In genomic region chr16:30355144-30355953, GRCh38 we compare ENCODE assay signal across 1 cellular context.
TF ChIP-seq lines count a peak whose summit lies in the region.

TSS of gene CD2BP2 (minus strand) at chr16:30355308. CDS start at chr16:30354681, 627 bp downstream.

TF ChIP-seq in HepG2, 621 proteins besides CTCF, POLR2A, EP300 and RAD21 (continued from another document and continues in another):
- TF ChIP-seq ZNF770 (CRISPR knock-in tag; IDR thresholded peaks at IDR 0.05) (peak; percentile 40; the same call in 1 of the 2 replicates), MAZ (IDR thresholded peaks at IDR 0.05; ENCODE audit: borderline replicate concordance, low read depth, low read length) (0 out of 2 replicates have a peak, but pooled peaks have one; percentile 10), MAZ (CRISPR knock-in tag; IDR thresholded peaks at IDR 0.05; ENCODE audit: low read depth) (peak; percentile 69; the same call in 1 of the 2 replicates), KLF13 (CRISPR knock-in tag; IDR thresholded peaks at IDR 0.05) (no peak), ZNF792 (CRISPR knock-in tag; IDR thresholded peaks at IDR 0.05) (no peak), THAP11 (CRISPR knock-in tag; IDR thresholded peaks at IDR 0.05) (peak; percentile 94), CREB1 (IDR thresholded peaks at IDR 0.05) (peak; percentile 99), CREB1 (CRISPR knock-in tag; IDR thresholded peaks at IDR 0.05) (peak; percentile 97), MAF1 (CRISPR knock-in tag; IDR thresholded peaks at IDR 0.05; ENCODE audit: borderline replicate concordance) (peak; percentile 50), ZNF441 (CRISPR knock-in tag; IDR thresholded peaks at IDR 0.05; ENCODE audit: borderline replicate concordance) (peak; percentile 33; the same call in 1 of the 2 replicates), TFDP1 (CRISPR knock-in tag; IDR thresholded peaks at IDR 0.05; ENCODE audit: borderline replicate concordance) (peak; percentile 98), ZNF766 (CRISPR knock-in tag; IDR thresholded peaks at IDR 0.05; ENCODE audit: borderline replicate concordance) (peak; percentile 59; the same call in 1 of the 2 replicates), ZNF34 (CRISPR knock-in tag; IDR thresholded peaks at IDR 0.05; ENCODE audit: borderline replicate concordance) (peak; percentile 92), ZUFSP (CRISPR knock-in tag; IDR thresholded peaks at IDR 0.05; ENCODE audit: borderline replicate concordance) (no peak), RXRA (CRISPR knock-in tag; IDR thresholded peaks at IDR 0.05) (peak; percentile 50; the same call in 1 of the 2 replicates), TGIF2 (CRISPR knock-in tag; IDR thresholded peaks at IDR 0.05) (peak; percentile 49; the same call in 1 of the 2 replicates), SUZ12 (IDR thresholded peaks at IDR 0.05; ENCODE audit: low read depth, low read length) (no peak), SNAPC2 (CRISPR knock-in tag; IDR thresholded peaks at IDR 0.05) (peak; percentile 56; the same call in 1 of the 2 replicates), ZNF788 (CRISPR knock-in tag; IDR thresholded peaks at IDR 0.05; ENCODE audit: borderline replicate concordance) (peak; percentile 43; the same call in 1 of the 2 replicates), IRF2 (CRISPR knock-in tag; IDR thresholded peaks at IDR 0.05) (peak; percentile 77), NR3C1 (CRISPR knock-in tag; IDR thresholded peaks at IDR 0.05) (no peak), ZNF543 (CRISPR knock-in tag; IDR thresholded peaks at IDR 0.05) (peak; percentile 88; the same call in 1 of the 2 replicates), KDM3A (CRISPR knock-in tag; IDR thresholded peaks at IDR 0.05; ENCODE audit: low read depth) (no peak; the same call in 1 of the 2 replicates), ZBTB4 (CRISPR knock-in tag; IDR thresholded peaks at IDR 0.05; ENCODE audit: borderline replicate concordance) (no peak; the same call in 1 of the 2 replicates), ZHX1 (CRISPR knock-in tag; IDR thresholded peaks at IDR 0.05; ENCODE audit: low read depth) (peak; percentile 92), MAFF (IDR thresholded peaks at IDR 0.05; ENCODE audit: low read depth, low read length) (0 out of 2 replicates have a peak, but pooled peaks have one; percentile 1), NCOA5 (CRISPR knock-in tag; IDR thresholded peaks at IDR 0.05) (no peak; the same call in 1 of the 2 replicates), PAXIP1 (CRISPR knock-in tag; conservative IDR thresholded peaks at IDR 0.05) (peak; percentile 83), CHD2 (IDR thresholded peaks at IDR 0.05; ENCODE audit: low read depth, low read length) (peak; percentile 42), HMGA1 (CRISPR knock-in tag; conservative IDR thresholded peaks at IDR 0.05) (no peak), ZNF556 (CRISPR knock-in tag; IDR thresholded peaks at IDR 0.05; ENCODE audit: borderline replicate concordance) (peak; percentile 84; the same call in 1 of the 2 replicates), SKIL (CRISPR knock-in tag; IDR thresholded peaks at IDR 0.05; ENCODE audit: borderline replicate concordance) (no peak), ZNF280D (CRISPR knock-in tag; IDR thresholded peaks at IDR 0.05) (no peak; the same call in none of the 2 replicates), MED13 (CRISPR knock-in tag; IDR thresholded peaks at IDR 0.05) (0 out of 2 replicates have a peak, but pooled peaks have one; percentile 38), ATF4 (CRISPR knock-in tag; IDR thresholded peaks at IDR 0.05) (peak in 1 of 2 experiments; percentile 75; a peak in 2 of 4 replicates)
